11 cellular contexts compared by ENCODE assay signal in genomic region chr6:23414204-23414501, GRCh38.
DNase-seq lines count a peak whose midpoint lies in the region; ATAC-seq and TF ChIP-seq lines count a peak whose summit lies in the region.
"Had no signal": no experiment of that assay in that cellular context is flagged by ENCODE, and none has a peak within 500 bp of the region (broad histone marks: within the 10 kb centered on the region; RNA-seq: fewer than 3 reads in every experiment).

No MANE protein-coding gene starts in this region.

- H3K9me3 ChIP-seq in neuronal stem cell (replicated peaks in 1 of 2; ENCODE audit: control insufficient read depth in 2 of 2, insufficient read depth in 1 of 2, low read depth in 1 of 2, low read length in 2 of 2): no peaks in the 10 kb centered on the region
- H3K9me3 ChIP-seq: neutrophil had no signal

- no peak overlapping the region for H2BK12ac ChIP-seq in neuronal stem cell (ENCODE audit: low read length)

- POLR2A ChIA-PET in activated CD8-positive, alpha-beta T cell treated with anti-CD3 and anti-CD28 coated beads for 36 hours (lab: Charles Lee): no interaction called here

- no peak overlapping the region for H2AFZ ChIP-seq in neuronal stem cell (ENCODE audit: low read length)

- no peaks in the 10 kb centered on the region for H3K4me1 ChIP-seq in neuronal stem cell (ENCODE audit: control insufficient read depth in 2 of 2, insufficient read depth in 1 of 2, low read depth in 1 of 2, low read length in 2 of 2)

- H3K4me1 Mint-ChIP-seq in stimulated activated naive B cell treated with anti-CD40 and anti-IgM and Interleukin-4, amounts not matched to agents 10 μg/mL and 1 μg/mL and 100 μg/mL, for 72 hours: peaks cover 0 to 10% of the 10 kb centered on the region in 2 donors
- H3K4me1 Mint-ChIP-seq in activated CD8-positive, alpha-beta T cell treated with anti-CD3 and anti-CD28 coated beads for 36 hours (ENCODE audit: low read depth): no peaks in the 10 kb centered on the region
- H3K4me1 Mint-ChIP-seq: B cell had no signal

- H2AK5ac ChIP-seq in neuronal stem cell (ENCODE audit: low read depth, low read length): no peak overlapping the region

- H3K18ac ChIP-seq in neuronal stem cell (ENCODE audit: low read length): no peak overlapping the region

- H3K4me2 ChIP-seq in neuronal stem cell (ENCODE audit: insufficient read depth, low read length, poor library complexity, severe bottlenecking): no peak overlapping the region

- TF ChIP-seq CTCF in epithelial cell of proximal tubule (conservative IDR thresholded peaks at IDR 0.05; ENCODE audit: low read depth, low read length): peak; percentile 32
- no peak for TF ChIP-seq CTCF in activated CD8-positive, alpha-beta T cell treated with anti-CD3 and anti-CD28 coated beads for 36 hours (IDR thresholded peaks at IDR 0.05)

- no peaks in the 10 kb centered on the region for H3K36me3 Mint-ChIP-seq in stimulated activated naive B cell treated with anti-CD40 and anti-IgM and Interleukin-4, amounts not matched to agents 10 μg/mL and 1 μg/mL and 100 μg/mL, for 72 hours
- H3K36me3 Mint-ChIP-seq in activated CD8-positive, alpha-beta T cell treated with anti-CD3 and anti-CD28 coated beads for 36 hours (ENCODE audit: low read depth): no peaks in the 10 kb centered on the region

- H2BK120ac ChIP-seq in neuronal stem cell (ENCODE audit: low read depth, low read length): no peak overlapping the region

- no peak overlapping the region for H3K4ac ChIP-seq in neuronal stem cell (ENCODE audit: low read length)

- H3K27me3 ChIP-seq in neuronal stem cell (ENCODE audit: control insufficient read depth in 3 of 3, insufficient read depth in 3 of 3, low read depth in 1 of 3, low read length in 3 of 3): no peaks in the 10 kb centered on the region
- H3K27me3 ChIP-seq: neutrophil had no signal

- intact Hi-C loops in activated CD8-positive, alpha-beta T cell treated with anti-CD3 and anti-CD28 coated beads for 36 hours (cut with micrococcal nuclease): no loop called here

- H3K36me3 ChIP-seq in neuronal stem cell (replicated peaks in 1 of 2; ENCODE audit: control insufficient read depth in 2 of 2, insufficient read depth in 2 of 2, low read length in 2 of 2): no peaks in the 10 kb centered on the region
- H3K36me3 ChIP-seq: neutrophil had no signal

- no peak overlapping the region for H3K14ac ChIP-seq in neuronal stem cell (ENCODE audit: low read length)

- no peak overlapping the region for H3K4me3 Mint-ChIP-seq in stimulated activated naive B cell treated with anti-CD40 and anti-IgM and Interleukin-4, amounts not matched to agents 10 μg/mL and 1 μg/mL and 100 μg/mL, for 72 hours
- no peak overlapping the region for H3K4me3 Mint-ChIP-seq in activated CD8-positive, alpha-beta T cell treated with anti-CD3 and anti-CD28 coated beads for 36 hours
- H3K4me3 Mint-ChIP-seq: B cell; T-helper 1 cell treated with Interleukin-12 subunit alpha and Interleukin-12 subunit beta and Interleukin-4 antibody, amounts not matched to agents 30 μg/mL and 1 μg/mL, for 36 hours had no signal

- no peaks in the 10 kb centered on the region for H3K79me1 ChIP-seq in neuronal stem cell (ENCODE audit: low read depth, low read length)

- ATAC-seq in stimulated activated naive B cell treated with anti-CD40 and anti-IgM and Interleukin-4, amounts not matched to agents 10 μg/mL and 1 μg/mL and 100 μg/mL, for 72 hours (replicated peaks): peak; percentile 69 to 76
- ATAC-seq in activated CD8-positive, alpha-beta T cell treated with anti-CD3 and anti-CD28 coated beads for 36 hours: no peak

- H3K4me3 ChIP-seq in epithelial cell of proximal tubule (ENCODE audit: low read depth, low read length): no peak overlapping the region
- H3K4me3 ChIP-seq in neuronal stem cell (ENCODE audit: low read length in 2 of 2): no peak overlapping the region

- H2BK5ac ChIP-seq in neuronal stem cell (ENCODE audit: low read length): no peak overlapping the region

- no peak overlapping the region for H4K91ac ChIP-seq in neuronal stem cell (ENCODE audit: low read depth, low read length, poor library complexity)

- H3K9ac ChIP-seq in neuronal stem cell (ENCODE audit: low read depth, low read length, poor library complexity): no peak overlapping the region

- H3K9me3 Mint-ChIP-seq in stimulated activated naive B cell treated with anti-CD40 and anti-IgM and Interleukin-4, amounts not matched to agents 10 μg/mL and 1 μg/mL and 100 μg/mL, for 72 hours: peaks cover 5 to 7% of the 10 kb centered on the region in 2 donors
- H3K9me3 Mint-ChIP-seq in activated CD8-positive, alpha-beta T cell treated with anti-CD3 and anti-CD28 coated beads for 36 hours: peaks cover 5% of the 10 kb centered on the region
- H3K9me3 Mint-ChIP-seq: T-helper 1 cell treated with Interleukin-12 subunit alpha and Interleukin-12 subunit beta and Interleukin-4 antibody, amounts not matched to agents 30 μg/mL and 1 μg/mL, for 36 hours had no signal

- H3K27ac Mint-ChIP-seq in stimulated activated naive B cell treated with anti-CD40 and anti-IgM and Interleukin-4, amounts not matched to agents 10 μg/mL and 1 μg/mL and 100 μg/mL, for 72 hours: no peak overlapping the region
- H3K27ac Mint-ChIP-seq in activated CD8-positive, alpha-beta T cell treated with anti-CD3 and anti-CD28 coated beads for 36 hours: no peak overlapping the region
- H3K27ac Mint-ChIP-seq: B cell; T-helper 1 cell treated with Interleukin-12 subunit alpha and Interleukin-12 subunit beta and Interleukin-4 antibody, amounts not matched to agents 30 μg/mL and 1 μg/mL, for 36 hours had no signal

- CTCF ChIA-PET in activated CD8-positive, alpha-beta T cell treated with anti-CD3 and anti-CD28 coated beads for 36 hours (lab: Charles Lee): no interaction called here

- H3K27ac ChIP-seq in neuronal stem cell (replicated peaks; ENCODE audit: low read length): no peak overlapping the region
- H3K27ac ChIP-seq: neutrophil had no signal

- H3K27me3 Mint-ChIP-seq in stimulated activated naive B cell treated with anti-CD40 and anti-IgM and Interleukin-4, amounts not matched to agents 10 μg/mL and 1 μg/mL and 100 μg/mL, for 72 hours: no peaks in the 10 kb centered on the region
- no peaks in the 10 kb centered on the region for H3K27me3 Mint-ChIP-seq in activated CD8-positive, alpha-beta T cell treated with anti-CD3 and anti-CD28 coated beads for 36 hours
- H3K27me3 Mint-ChIP-seq: B cell had no signal

- no peak overlapping the region for H2BK15ac ChIP-seq in neuronal stem cell (ENCODE audit: low read length)

- H4K8ac ChIP-seq in neuronal stem cell (ENCODE audit: low read depth, low read length): no peak overlapping the region

- no peak overlapping the region for H3K23ac ChIP-seq in neuronal stem cell (ENCODE audit: low read depth, low read length, poor library complexity)

- DNase-seq in NCI-H2171 treated with DMSO at 0.1 percent for 48 hours (lab: John Stamatoyannopoulos, UW) (peak; percentile 25), NCI-H2171 (lab: John Stamatoyannopoulos, UW) (no peak), NCI-H460 (ENCODE audit: extremely low read depth, low read depth) (peak; percentile 15), epithelial cell of proximal tubule (ENCODE audit: low read depth) (no peak), neuronal stem cell (ENCODE audit: low spot score) (no peak), NCI-H2227 treated with DMSO at 0.1 percent for 48 hours (lab: John Stamatoyannopoulos, UW) (no peak)
- DNase-seq in stimulated activated naive B cell treated with anti-CD40 and anti-IgM and Interleukin-4, amounts not matched to agents 10 μg/mL and 1 μg/mL and 100 μg/mL, for 72 hours: no peak
- no peak for DNase-seq in activated CD8-positive, alpha-beta T cell treated with anti-CD3 and anti-CD28 coated beads for 36 hours

Comparison
In these comparisons a context has a peak if more than half of its experiments do, and no peak if none do; other contexts are left out.
1. DNase-seq: peak in NCI-H2171 treated with DMSO at 0.1 percent for 48 hours (single experiment) and NCI-H460 (single experiment); none in NCI-H2171 (single experiment), epithelial cell of proximal tubule (single experiment), stimulated activated naive B cell treated with anti-CD40 and anti-IgM and Interleukin-4, amounts not matched to agents 10 μg/mL and 1 μg/mL and 100 μg/mL, for 72 hours (single experiment), activated CD8-positive, alpha-beta T cell treated with anti-CD3 and anti-CD28 coated beads for 36 hours (single experiment), neuronal stem cell (single experiment) and NCI-H2227 treated with DMSO at 0.1 percent for 48 hours (single experiment).